10 cellular contexts compared by ENCODE assay signal in the genomic region with DNA sequence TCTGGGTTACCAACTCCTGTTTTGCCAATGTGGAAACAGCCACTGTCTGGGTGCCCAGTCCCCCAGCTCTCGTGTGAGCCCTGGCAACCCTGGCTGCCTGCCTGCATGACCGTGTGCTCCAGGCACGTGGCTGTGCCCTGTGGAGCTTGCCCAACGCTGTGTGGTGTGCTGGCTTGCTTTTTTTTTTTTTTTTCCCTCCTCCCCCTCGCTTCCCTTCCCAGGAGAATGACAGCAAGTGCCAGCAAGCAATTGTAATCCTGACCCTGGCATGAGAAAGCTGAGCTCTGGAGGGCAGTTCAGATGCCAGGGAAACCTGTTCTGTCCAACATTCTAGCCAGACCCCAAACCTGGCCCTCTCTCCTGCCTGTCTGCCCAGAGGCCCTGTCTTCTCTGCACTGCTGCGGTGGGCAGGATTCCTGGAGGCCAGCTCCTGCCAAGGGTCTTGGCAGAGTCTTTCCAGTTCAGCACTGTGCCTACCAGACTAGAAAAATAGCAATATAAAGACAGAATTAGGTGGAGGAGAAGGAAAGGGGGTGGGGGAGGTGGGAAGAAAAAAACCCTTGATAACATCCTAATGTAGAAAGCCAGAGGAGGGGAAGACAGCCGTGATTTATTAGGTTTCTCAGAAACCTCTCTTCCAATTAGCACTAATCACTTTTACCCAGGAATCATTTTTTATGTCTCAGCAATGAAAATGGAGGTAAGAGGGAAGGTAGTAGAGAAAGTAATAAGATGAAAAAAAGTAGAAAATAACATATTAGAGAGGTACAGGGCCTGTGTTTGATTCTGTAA. TPM values are rescaled to one million over a fixed set of nuclear protein-coding genes. Genes with fewer than 3 reads are reported as not detected.
DNase-seq lines count a peak whose midpoint lies in the region; ATAC-seq and TF ChIP-seq lines count a peak whose summit lies in the region.
"Had no signal": no experiment of that assay in that cellular context is flagged by ENCODE, and none has a peak within 500 bp of the region (broad histone marks: within the 10 kb centered on the region; RNA-seq: fewer than 3 reads in every experiment).

No MANE protein-coding gene starts in this region.

- in situ Hi-C loops in transverse colon (cut with MboI; ENCODE audit: low pct_ligation_motif_present in 1 of 4, low pct_unique_long_range_greater_than_20kb in 1 of 4, low sequenced_read_pairs in 3 of 4): no loop called here

- no peak for TF ChIP-seq POLR2A in transverse colon (IDR thresholded peaks at IDR 0.05)

- POLR2A ChIA-PET in PC-9 (lab: Charles Lee; ENCODE audit: unreplicated experiment): no interaction called here

- peak overlapping the region; percentile 6; the same call in 1 of the 2 replicates for H3K4me2 ChIP-seq in PC-9

- no peak overlapping the region for H3K27ac ChIP-seq in PC-9
- H3K27ac ChIP-seq in epithelial cell of prostate: no peak overlapping the region
- peak overlapping the region; percentile 61 to 79 (median 72) for H3K27ac ChIP-seq in transverse colon

- no peak for TF ChIP-seq EP300 in transverse colon (IDR thresholded peaks at IDR 0.05; ENCODE audit: low read depth)

- 29 to 36% methylated on average over 5 to 7 of the region's 7 CpGs for WGBS in transverse colon (ENCODE audit: low coverage in 1 of 2), 2 donors

- no peak for TF ChIP-seq CTCF in PC-9 (conservative IDR thresholded peaks at IDR 0.05)
- TF ChIP-seq CTCF in transverse colon (IDR thresholded peaks at IDR 0.05): no peak

- H3K9me2 ChIP-seq in PC-9 (ENCODE audit: insufficient read depth): no peaks in the 10 kb centered on the region

- no peaks in the 10 kb centered on the region for H3K36me3 ChIP-seq in PC-9 (ENCODE audit: low read depth)
- no peaks in the 10 kb centered on the region for H3K36me3 ChIP-seq in transverse colon

- H3K27me3 ChIP-seq in PC-9 (ENCODE audit: insufficient read depth, low read depth): peaks cover 10% of the 10 kb centered on the region
- no peaks in the 10 kb centered on the region for H3K27me3 ChIP-seq in transverse colon

- BruUV-seq in PC-9 (replicated peaks; lab: Mats Ljungman, UMichigan): no TSS peak

- H3K79me2 ChIP-seq in PC-9 (ENCODE audit: low read depth): no peaks in the 10 kb centered on the region

- intact Hi-C loops in PC-9 (cut with micrococcal nuclease; ENCODE audit: unreplicated experiment) (no loop called here), transverse colon (cut with DNase I; ENCODE audit: low total_unique reads) (no loop called here)

- DNase-seq in PC-9: no peak
- DNase-seq in epithelial cell of prostate (ENCODE audit: low read depth, low spot score): peak; percentile 24
- peak; percentile 87 for DNase-seq in medulla oblongata (ENCODE audit: extremely low spot score)
- peak; percentile 34 for DNase-seq in transverse colon
- DNase-seq in effector CD4-positive, alpha-beta T cell: no peak
- no peak for DNase-seq in ureter (ENCODE audit: low spot score)
- DNase-seq: H9, MM.1S, T-helper 1 cell had no signal

- H3K4me3 ChIP-seq in PC-9 (no peak overlapping the region), transverse colon (no peak overlapping the region)

- H3K9me3 ChIP-seq in PC-9 (ENCODE audit: insufficient read depth, low read depth): no peaks in the 10 kb centered on the region
- no peaks in the 10 kb centered on the region for H3K9me3 ChIP-seq in transverse colon

- CTCF ChIA-PET in PC-9 (lab: Charles Lee): no interaction called here

- no peaks in the 10 kb centered on the region for H4K20me1 ChIP-seq in PC-9 (ENCODE audit: insufficient read depth)

- H3F3A ChIP-seq in PC-9 (ENCODE audit: insufficient read depth, low read depth): 0 out of 2 replicates have a peak, but pooled peaks cover 5% of the 10 kb centered on the region

- no peak overlapping the region for H2AFZ ChIP-seq in PC-9

- ATAC-seq in GM18502 (IDR thresholded peaks at IDR 0.05; ENCODE audit: poor library complexity, unreplicated experiment): no peak

- H3K4me1 ChIP-seq in PC-9 (replicated peaks; ENCODE audit: insufficient read depth): peaks cover 8% of the 10 kb centered on the region; the same call in 1 of the 2 replicates
- peaks cover 5 to 49% (median 13%) of the 10 kb centered on the region in 4 donors for H3K4me1 ChIP-seq in transverse colon

RNA-seq across cellular contexts. Expression of a gene that starts 9.0 kb away (rescaled TPM):
- total RNA-seq in PC-9 (2021): not detected in 2 replicates
- total RNA-seq in transverse colon: 10 to 100 TPM in 3 of 4 donors, 1 to 10 TPM in 1; 8.5 to 17.5 (median 13.3) TPM
- total RNA-seq in ureter: 23.8 TPM

Comparison
In these comparisons a context has a peak if more than half of its experiments do, and no peak if none do; other contexts are left out.
1. DNase-seq: peak in epithelial cell of prostate (single experiment), medulla oblongata (single experiment) and transverse colon (single experiment); none in PC-9 (0 of 2), effector CD4-positive, alpha-beta T cell (single experiment) and ureter (single experiment).
2. H3K27ac ChIP-seq: peak in transverse colon (4 of 4); none in PC-9 (single experiment) and epithelial cell of prostate (single experiment).